ENCODE assay signal across 8 cellular contexts in the genomic region with DNA sequence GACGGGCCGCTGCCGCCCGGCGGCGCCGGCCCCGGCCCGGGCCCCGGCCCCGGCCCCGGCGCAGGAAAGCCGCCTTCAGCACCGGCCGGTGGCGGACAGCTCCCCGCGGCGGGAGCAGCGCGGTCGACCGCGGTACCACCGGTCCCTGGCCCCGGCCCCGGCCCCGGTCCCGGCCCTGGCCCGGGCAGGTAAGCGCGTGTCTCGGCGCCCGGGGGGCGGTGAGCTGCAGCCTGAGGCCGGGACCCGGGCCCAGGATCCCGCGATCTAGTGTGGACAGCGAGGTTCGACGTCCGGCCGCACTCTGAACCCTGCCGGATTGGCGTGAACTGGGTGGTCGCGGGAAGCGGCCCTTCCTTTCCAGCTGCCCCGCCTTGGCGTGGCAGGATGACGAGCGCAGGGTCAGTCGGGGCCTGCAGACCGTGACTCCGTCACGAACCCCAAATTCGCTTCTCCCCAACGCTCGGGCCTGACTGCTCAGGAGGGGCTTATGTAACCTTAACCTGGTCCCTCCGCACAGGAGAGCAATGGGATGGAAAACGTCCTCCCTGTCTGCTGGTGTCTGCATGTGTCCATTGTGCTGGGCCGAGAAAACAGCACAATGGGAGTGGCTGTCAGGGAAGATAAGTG. TPM values are rescaled to one million over a fixed set of nuclear protein-coding genes. Genes with fewer than 3 reads are reported as not detected.
DNase-seq lines count a peak whose midpoint lies in the region; ATAC-seq and TF ChIP-seq lines count a peak whose summit lies in the region.

No MANE protein-coding gene starts in this region.

- H3K27me3 Mint-ChIP-seq in CD4-positive, CD25-positive, alpha-beta regulatory T cell, result peaks cover 73% of the 10 kb centered on the region
- H3K27me3 Mint-ChIP-seq in osteocyte (ENCODE audit: unreplicated experiment), result peaks cover 38% of the 10 kb centered on the region

- H3K36me3 ChIP-seq in CD4-positive, CD25-positive, alpha-beta regulatory T cell (ENCODE audit: control insufficient read depth, insufficient read depth, low read length), result no peaks in the 10 kb centered on the region

- H3K27me3 ChIP-seq in CD4-positive, CD25-positive, alpha-beta regulatory T cell (ENCODE audit: control insufficient read depth, insufficient read depth, low read length), result peaks cover 46% of the 10 kb centered on the region

- peaks cover 0 to 6% of the 10 kb centered on the region in 2 experiments for H3K9me3 ChIP-seq in CD4-positive, CD25-positive, alpha-beta regulatory T cell (ENCODE audit: control insufficient read depth in 2 of 2, low read length in 2 of 2)

- H3K4me1 ChIP-seq in CD4-positive, CD25-positive, alpha-beta regulatory T cell (ENCODE audit: control insufficient read depth, insufficient read depth, low read length, poor library complexity, severe bottlenecking), result peaks cover 6% of the 10 kb centered on the region

- H3K36me3 Mint-ChIP-seq in CD4-positive, CD25-positive, alpha-beta regulatory T cell, result no peaks in the 10 kb centered on the region
- peaks cover 2% of the 10 kb centered on the region for H3K36me3 Mint-ChIP-seq in osteocyte (ENCODE audit: unreplicated experiment)

- ATAC-seq in CD4-positive, CD25-positive, alpha-beta regulatory T cell (ENCODE audit: low read depth in 2 of 2), result peak; percentile 57 to 64
- peak; percentile 64 for ATAC-seq in GM21381 (IDR thresholded peaks at IDR 0.05; ENCODE audit: unreplicated experiment)

- peak in 2 of 3 donors; percentile 26 to 43 for DNase-seq in CD4-positive, CD25-positive, alpha-beta regulatory T cell
- peak; percentile 56 for DNase-seq in HuH-7 (ENCODE audit: low spot score)
- peak; percentile 85 for DNase-seq in activated CD8-positive, alpha-beta memory T cell treated with anti-CD3 and anti-CD28 coated beads, Interleukin-2, amount 50 U/mL, for 48 hours
- DNase-seq in fibroblast of pulmonary artery (ENCODE audit: low read depth), result peak; percentile 35
- DNase-seq in osteocyte (ENCODE audit: extremely low spot score, unreplicated experiment), result no peak
- no peak for DNase-seq in NCI-H1436 treated with DMSO at 0.1 percent for 48 hours (lab: John Stamatoyannopoulos, UW)
- no peak for DNase-seq in NCI-H1694 (lab: John Stamatoyannopoulos, UW)

- peak overlapping the region; percentile 27 to 65 (median 59) for H3K4me3 Mint-ChIP-seq in CD4-positive, CD25-positive, alpha-beta regulatory T cell
- peak overlapping the region; percentile 59 for H3K4me3 Mint-ChIP-seq in osteocyte (ENCODE audit: unreplicated experiment)

- H3K27ac ChIP-seq in CD4-positive, CD25-positive, alpha-beta regulatory T cell (ENCODE audit: insufficient read depth, low read length, poor library complexity, severe bottlenecking), result no peak overlapping the region

- H3K9me3 Mint-ChIP-seq in CD4-positive, CD25-positive, alpha-beta regulatory T cell, result peaks cover 0 to 8% (median 2%) of the 10 kb centered on the region in 7 donors
- peaks cover 7% of the 10 kb centered on the region for H3K9me3 Mint-ChIP-seq in osteocyte (ENCODE audit: unreplicated experiment)

- peaks cover 0 to 11% (median 2%) of the 10 kb centered on the region in 4 donors for H3K4me1 Mint-ChIP-seq in CD4-positive, CD25-positive, alpha-beta regulatory T cell
- H3K4me1 Mint-ChIP-seq in osteocyte (ENCODE audit: unreplicated experiment), result peaks cover 11% of the 10 kb centered on the region

- H3K4me3 ChIP-seq in CD4-positive, CD25-positive, alpha-beta regulatory T cell (ENCODE audit: low read depth, low read length), result no peak overlapping the region
- H3K4me3 ChIP-seq in fibroblast of pulmonary artery (replicated peaks; ENCODE audit: low read depth, low read length), result peak overlapping the region; percentile 43

- H3K27ac Mint-ChIP-seq in CD4-positive, CD25-positive, alpha-beta regulatory T cell, result peak overlapping the region in 1 of 3 donors; percentile 16
- H3K27ac Mint-ChIP-seq in osteocyte (ENCODE audit: unreplicated experiment), result no peak overlapping the region

- TF ChIP-seq CTCF in fibroblast of pulmonary artery (IDR thresholded peaks at IDR 0.05; ENCODE audit: low read length, missing control alignments), result no peak
- no peak for TF ChIP-seq CTCF in osteocyte (IDR thresholded peaks at IDR 0.05)

RNA-seq across cellular contexts. Expression of gene BSN, which starts 0.5 kb away (rescaled TPM):
- total RNA-seq in CD4-positive, CD25-positive, alpha-beta regulatory T cell, result 0.12 TPM
- not detected for polyA plus RNA-seq in CD4-positive, CD25-positive, alpha-beta regulatory T cell
- total RNA-seq in osteocyte, result 0.64 and 0.81 TPM in 2 replicates

Comparison
In these comparisons a context has a peak if more than half of its experiments do, and no peak if none do; other contexts are left out.
1. DNase-seq: peak in CD4-positive, CD25-positive, alpha-beta regulatory T cell (2 of 3), HuH-7 (single experiment), activated CD8-positive, alpha-beta memory T cell treated with anti-CD3 and anti-CD28 coated beads, Interleukin-2, amount 50 U/mL, for 48 hours (single experiment) and fibroblast of pulmonary artery (single experiment); none in osteocyte (single experiment), NCI-H1436 treated with DMSO at 0.1 percent for 48 hours (single experiment) and NCI-H1694 (single experiment).